In the genomic region with DNA sequence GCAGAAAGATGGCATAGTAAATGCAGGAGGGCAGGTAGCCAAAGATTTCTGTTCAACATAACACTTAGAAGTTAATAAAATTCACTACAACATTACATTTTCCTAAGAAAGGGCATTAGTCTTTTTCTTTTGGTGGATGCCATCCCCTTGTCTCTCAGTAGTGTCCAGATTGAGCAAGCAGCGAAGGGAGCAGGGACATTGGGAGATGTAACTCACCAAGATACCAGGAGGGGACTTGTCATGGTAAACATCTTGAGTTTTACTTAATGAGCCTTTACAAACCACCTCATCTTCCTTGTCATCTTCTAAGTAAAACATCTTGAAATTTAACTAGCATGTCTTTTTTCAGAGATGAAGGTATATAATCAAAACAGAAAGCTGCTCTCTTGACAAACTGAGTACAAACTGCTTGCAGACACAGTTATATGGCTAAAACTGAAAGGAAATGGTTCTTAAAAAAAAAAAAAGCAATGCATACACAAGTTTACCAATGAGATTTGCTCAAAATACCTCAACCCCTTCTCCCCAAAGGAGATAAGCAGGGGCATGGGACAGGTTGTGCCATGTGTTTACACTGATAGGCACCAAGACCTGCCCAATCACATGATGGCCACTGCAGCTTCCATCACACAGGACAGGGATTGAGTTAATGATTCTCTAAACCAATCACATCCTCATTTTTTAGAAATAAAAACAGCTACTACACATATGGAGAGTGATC, we compare ENCODE assay signal across 9 cellular contexts. TPM values are rescaled to one million over a fixed set of nuclear protein-coding genes. Genes with fewer than 3 reads are reported as not detected.
DNase-seq lines count a peak whose midpoint lies in the region; ATAC-seq lines count a peak whose summit lies in the region.
"Had no signal": no experiment of that assay in that cellular context is flagged by ENCODE, and none has a peak within 500 bp of the region (broad histone marks: within the 10 kb centered on the region; RNA-seq: fewer than 3 reads in every experiment).

No MANE protein-coding gene starts in this region.

- peak overlapping the region; percentile 92 for H3K27ac ChIP-seq in thymus (ENCODE audit: low read depth)

- ATAC-seq in activated CD8-positive, alpha-beta memory T cell treated with anti-CD3 and anti-CD28 coated beads, Interleukin-2, amount 10 ng/mL, durations not matched to agents 7 days and 5 days = peak; percentile 40
- ATAC-seq in left colon = peak; percentile 30

- H3K4me3 Mint-ChIP-seq in activated CD8-positive, alpha-beta memory T cell treated with anti-CD3 and anti-CD28 coated beads, Interleukin-2, amount 10 ng/mL, durations not matched to agents 7 days and 5 days = peak overlapping the region; percentile 73
- H3K4me3 Mint-ChIP-seq in activated CD4-positive, alpha-beta memory T cell treated with anti-CD3 and anti-CD28 coated beads, Interleukin-2, amount 10 ng/mL, durations not matched to agents 7 days and 5 days = peak overlapping the region; percentile 74

- peaks cover 19% of the 10 kb centered on the region for H3K36me3 Mint-ChIP-seq in activated CD8-positive, alpha-beta memory T cell treated with anti-CD3 and anti-CD28 coated beads, Interleukin-2, amount 10 ng/mL, durations not matched to agents 7 days and 5 days
- peaks cover 13% of the 10 kb centered on the region for H3K36me3 Mint-ChIP-seq in activated CD4-positive, alpha-beta memory T cell treated with anti-CD3 and anti-CD28 coated beads, Interleukin-2, amount 10 ng/mL, durations not matched to agents 7 days and 5 days (ENCODE audit: low read depth)

- H3K4me3 ChIP-seq in thymus (ENCODE audit: low read length) = peak overlapping the region; percentile 36

- H3K9me3 Mint-ChIP-seq in activated CD8-positive, alpha-beta memory T cell treated with anti-CD3 and anti-CD28 coated beads, Interleukin-2, amount 10 ng/mL, durations not matched to agents 7 days and 5 days (ENCODE audit: low read depth) = no peaks in the 10 kb centered on the region
- no peaks in the 10 kb centered on the region for H3K9me3 Mint-ChIP-seq in activated CD4-positive, alpha-beta memory T cell treated with anti-CD3 and anti-CD28 coated beads, Interleukin-2, amount 10 ng/mL, durations not matched to agents 7 days and 5 days

- DNase-seq in activated CD8-positive, alpha-beta memory T cell treated with anti-CD3 and anti-CD28 coated beads, Interleukin-2, amount 10 ng/mL, durations not matched to agents 7 days and 5 days = peak; percentile 55
- no peak for DNase-seq in activated CD8-positive, alpha-beta memory T cell treated with anti-CD3 and anti-CD28 coated beads for 24 hours
- DNase-seq in activated CD4-positive, alpha-beta memory T cell treated with anti-CD3 and anti-CD28 coated beads, Interleukin-2, amount 10 ng/mL, durations not matched to agents 7 days and 5 days = no peak
- DNase-seq in left colon (peak in 1 of 2 donors; percentile 63), KBM-7 (no peak), superior temporal gyrus (ENCODE audit: extremely low spot score) (no peak), NCI-H748 treated with DMSO at 0.1 percent for 48 hours (lab: John Stamatoyannopoulos, UW) (no peak)
- DNase-seq: amygdala had no signal

- H3K36me3 ChIP-seq in thymus (ENCODE audit: control insufficient read depth, insufficient read depth) = no peaks in the 10 kb centered on the region

- CTCF ChIA-PET in activated CD8-positive, alpha-beta memory T cell treated with anti-CD3 and anti-CD28 coated beads, Interleukin-2, amount 10 ng/mL, durations not matched to agents 7 days and 5 days (lab: Charles Lee) = interaction anchor here (0.9 to 8.4 kb wide), 13 partner anchors 10 to 315 kb away, joined by 3 to 111 read pairs (median 4); no protein-coding TSS in a partner anchor
- CTCF ChIA-PET in activated CD4-positive, alpha-beta memory T cell treated with anti-CD3 and anti-CD28 coated beads, Interleukin-2, amount 10 ng/mL, durations not matched to agents 7 days and 5 days (lab: Charles Lee) = interaction anchor here (0.6 to 8.5 kb wide), 16 partner anchors 9 to 264 kb away, joined by 3 to 94 read pairs (median 5); a partner anchor contains a TSS

- 94% methylated on average over 1 of the region's 1 CpG for WGBS in thymus

- intact Hi-C loops in left colon (cut with DNase I, micrococcal nuclease) = loop anchor here in 1 of 2 donors (5.0 kb wide), 1 partner anchor 35 kb away; no protein-coding TSS in a partner anchor

- H3K27me3 Mint-ChIP-seq in activated CD8-positive, alpha-beta memory T cell treated with anti-CD3 and anti-CD28 coated beads, Interleukin-2, amount 10 ng/mL, durations not matched to agents 7 days and 5 days = no peaks in the 10 kb centered on the region
- H3K27me3 Mint-ChIP-seq in activated CD4-positive, alpha-beta memory T cell treated with anti-CD3 and anti-CD28 coated beads, Interleukin-2, amount 10 ng/mL, durations not matched to agents 7 days and 5 days = no peaks in the 10 kb centered on the region

- in situ Hi-C loops in KBM-7 (cut with MboI; ENCODE audit: low pct_unique_long_range_greater_than_20kb, low sequenced_read_pairs) = no loop called here

- H3K9me3 ChIP-seq in thymus (ENCODE audit: control insufficient read depth) = no peaks in the 10 kb centered on the region

- peak overlapping the region; percentile 91 for H3K27ac Mint-ChIP-seq in activated CD8-positive, alpha-beta memory T cell treated with anti-CD3 and anti-CD28 coated beads, Interleukin-2, amount 10 ng/mL, durations not matched to agents 7 days and 5 days
- H3K27ac Mint-ChIP-seq in activated CD4-positive, alpha-beta memory T cell treated with anti-CD3 and anti-CD28 coated beads, Interleukin-2, amount 10 ng/mL, durations not matched to agents 7 days and 5 days = peak overlapping the region; percentile 78

- POLR2A ChIA-PET in activated CD4-positive, alpha-beta memory T cell treated with anti-CD3 and anti-CD28 coated beads, Interleukin-2, amount 10 ng/mL, durations not matched to agents 7 days and 5 days (lab: Charles Lee) = interaction anchor here (0.8 to 6.6 kb wide), 18 partner anchors 12 to 280 kb away, joined by 3 to 99 read pairs (median 5); a partner anchor contains a TSS

- peaks cover 79% of the 10 kb centered on the region for H3K4me1 Mint-ChIP-seq in activated CD8-positive, alpha-beta memory T cell treated with anti-CD3 and anti-CD28 coated beads, Interleukin-2, amount 10 ng/mL, durations not matched to agents 7 days and 5 days
- peaks cover 84% of the 10 kb centered on the region for H3K4me1 Mint-ChIP-seq in activated CD4-positive, alpha-beta memory T cell treated with anti-CD3 and anti-CD28 coated beads, Interleukin-2, amount 10 ng/mL, durations not matched to agents 7 days and 5 days

- peaks cover 27% of the 10 kb centered on the region for H3K4me1 ChIP-seq in thymus (ENCODE audit: control insufficient read depth, insufficient read depth, low read length)

- H3K27me3 ChIP-seq in thymus (ENCODE audit: control insufficient read depth, insufficient read depth) = no peaks in the 10 kb centered on the region

RNA-seq across cellular contexts. Expression of a gene that starts 30.3 kb away (rescaled TPM):
- 10 to 100 TPM; 77.6 to 78.4 TPM for total RNA-seq in activated CD8-positive, alpha-beta memory T cell treated with anti-CD3 and anti-CD28 coated beads, Interleukin-2, amount 10 ng/mL, durations not matched to agents 7 days and 5 days
- 10 to 100 TPM; 78.4 to 79.6 TPM for total RNA-seq in activated CD4-positive, alpha-beta memory T cell treated with anti-CD3 and anti-CD28 coated beads, Interleukin-2, amount 10 ng/mL, durations not matched to agents 7 days and 5 days
- 10 to 100 TPM; 40.5 to 58.5 TPM for total RNA-seq in left colon
- polyA plus RNA-seq in thymus = 11.1 TPM
